ENCODE assay signal across 1 cellular context in genomic region chrY:2841471-2841893, GRCh38.
TF ChIP-seq lines count a peak whose summit lies in the region.

Gene RPS4Y1, plus strand, starts transcription at chrY:2841602. Its CDS starts 23 bp downstream, at chrY:2841625.

TF ChIP-seq in H1, 55 proteins besides CTCF, POLR2A, EP300 and RAD21 (continued from another document):
- TF ChIP-seq, protein P1, sequence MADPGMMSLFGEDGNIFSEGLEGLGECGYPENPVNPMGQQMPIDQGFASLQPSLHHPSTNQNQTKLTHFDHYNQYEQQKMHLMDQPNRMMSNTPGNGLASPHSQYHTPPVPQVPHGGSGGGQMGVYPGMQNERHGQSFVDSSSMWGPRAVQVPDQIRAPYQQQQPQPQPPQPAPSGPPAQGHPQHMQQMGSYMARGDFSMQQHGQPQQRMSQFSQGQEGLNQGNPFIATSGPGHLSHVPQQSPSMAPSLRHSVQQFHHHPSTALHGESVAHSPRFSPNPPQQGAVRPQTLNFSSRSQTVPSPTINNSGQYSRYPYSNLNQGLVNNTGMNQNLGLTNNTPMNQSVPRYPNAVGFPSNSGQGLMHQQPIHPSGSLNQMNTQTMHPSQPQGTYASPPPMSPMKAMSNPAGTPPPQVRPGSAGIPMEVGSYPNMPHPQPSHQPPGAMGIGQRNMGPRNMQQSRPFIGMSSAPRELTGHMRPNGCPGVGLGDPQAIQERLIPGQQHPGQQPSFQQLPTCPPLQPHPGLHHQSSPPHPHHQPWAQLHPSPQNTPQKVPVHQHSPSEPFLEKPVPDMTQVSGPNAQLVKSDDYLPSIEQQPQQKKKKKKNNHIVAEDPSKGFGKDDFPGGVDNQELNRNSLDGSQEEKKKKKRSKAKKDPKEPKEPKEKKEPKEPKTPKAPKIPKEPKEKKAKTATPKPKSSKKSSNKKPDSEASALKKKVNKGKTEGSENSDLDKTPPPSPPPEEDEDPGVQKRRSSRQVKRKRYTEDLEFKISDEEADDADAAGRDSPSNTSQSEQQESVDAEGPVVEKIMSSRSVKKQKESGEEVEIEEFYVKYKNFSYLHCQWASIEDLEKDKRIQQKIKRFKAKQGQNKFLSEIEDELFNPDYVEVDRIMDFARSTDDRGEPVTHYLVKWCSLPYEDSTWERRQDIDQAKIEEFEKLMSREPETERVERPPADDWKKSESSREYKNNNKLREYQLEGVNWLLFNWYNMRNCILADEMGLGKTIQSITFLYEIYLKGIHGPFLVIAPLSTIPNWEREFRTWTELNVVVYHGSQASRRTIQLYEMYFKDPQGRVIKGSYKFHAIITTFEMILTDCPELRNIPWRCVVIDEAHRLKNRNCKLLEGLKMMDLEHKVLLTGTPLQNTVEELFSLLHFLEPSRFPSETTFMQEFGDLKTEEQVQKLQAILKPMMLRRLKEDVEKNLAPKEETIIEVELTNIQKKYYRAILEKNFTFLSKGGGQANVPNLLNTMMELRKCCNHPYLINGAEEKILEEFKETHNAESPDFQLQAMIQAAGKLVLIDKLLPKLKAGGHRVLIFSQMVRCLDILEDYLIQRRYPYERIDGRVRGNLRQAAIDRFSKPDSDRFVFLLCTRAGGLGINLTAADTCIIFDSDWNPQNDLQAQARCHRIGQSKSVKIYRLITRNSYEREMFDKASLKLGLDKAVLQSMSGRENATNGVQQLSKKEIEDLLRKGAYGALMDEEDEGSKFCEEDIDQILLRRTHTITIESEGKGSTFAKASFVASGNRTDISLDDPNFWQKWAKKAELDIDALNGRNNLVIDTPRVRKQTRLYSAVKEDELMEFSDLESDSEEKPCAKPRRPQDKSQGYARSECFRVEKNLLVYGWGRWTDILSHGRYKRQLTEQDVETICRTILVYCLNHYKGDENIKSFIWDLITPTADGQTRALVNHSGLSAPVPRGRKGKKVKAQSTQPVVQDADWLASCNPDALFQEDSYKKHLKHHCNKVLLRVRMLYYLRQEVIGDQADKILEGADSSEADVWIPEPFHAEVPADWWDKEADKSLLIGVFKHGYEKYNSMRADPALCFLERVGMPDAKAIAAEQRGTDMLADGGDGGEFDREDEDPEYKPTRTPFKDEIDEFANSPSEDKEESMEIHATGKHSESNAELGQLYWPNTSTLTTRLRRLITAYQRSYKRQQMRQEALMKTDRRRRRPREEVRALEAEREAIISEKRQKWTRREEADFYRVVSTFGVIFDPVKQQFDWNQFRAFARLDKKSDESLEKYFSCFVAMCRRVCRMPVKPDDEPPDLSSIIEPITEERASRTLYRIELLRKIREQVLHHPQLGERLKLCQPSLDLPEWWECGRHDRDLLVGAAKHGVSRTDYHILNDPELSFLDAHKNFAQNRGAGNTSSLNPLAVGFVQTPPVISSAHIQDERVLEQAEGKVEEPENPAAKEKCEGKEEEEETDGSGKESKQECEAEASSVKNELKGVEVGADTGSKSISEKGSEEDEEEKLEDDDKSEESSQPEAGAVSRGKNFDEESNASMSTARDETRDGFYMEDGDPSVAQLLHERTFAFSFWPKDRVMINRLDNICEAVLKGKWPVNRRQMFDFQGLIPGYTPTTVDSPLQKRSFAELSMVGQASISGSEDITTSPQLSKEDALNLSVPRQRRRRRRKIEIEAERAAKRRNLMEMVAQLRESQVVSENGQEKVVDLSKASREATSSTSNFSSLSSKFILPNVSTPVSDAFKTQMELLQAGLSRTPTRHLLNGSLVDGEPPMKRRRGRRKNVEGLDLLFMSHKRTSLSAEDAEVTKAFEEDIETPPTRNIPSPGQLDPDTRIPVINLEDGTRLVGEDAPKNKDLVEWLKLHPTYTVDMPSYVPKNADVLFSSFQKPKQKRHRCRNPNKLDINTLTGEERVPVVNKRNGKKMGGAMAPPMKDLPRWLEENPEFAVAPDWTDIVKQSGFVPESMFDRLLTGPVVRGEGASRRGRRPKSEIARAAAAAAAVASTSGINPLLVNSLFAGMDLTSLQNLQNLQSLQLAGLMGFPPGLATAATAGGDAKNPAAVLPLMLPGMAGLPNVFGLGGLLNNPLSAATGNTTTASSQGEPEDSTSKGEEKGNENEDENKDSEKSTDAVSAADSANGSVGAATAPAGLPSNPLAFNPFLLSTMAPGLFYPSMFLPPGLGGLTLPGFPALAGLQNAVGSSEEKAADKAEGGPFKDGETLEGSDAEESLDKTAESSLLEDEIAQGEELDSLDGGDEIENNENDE (IDR thresholded peaks at IDR 0.05; ENCODE audit: insufficient replicate concordance, low read length): no peak
- TF ChIP-seq YY1 (IDR thresholded peaks at IDR 0.05; ENCODE audit: low read depth, low read length): peak; percentile 30; the same call in 1 of the 2 replicates
- TF ChIP-seq TAF7 (optimal IDR thresholded peaks at IDR 0.05; ENCODE audit: borderline replicate concordance, low read depth, low read length): peak; percentile 91
- TF ChIP-seq BRCA1 (IDR thresholded peaks at IDR 0.05; ENCODE audit: low read depth, low read length): no peak
- no peak for TF ChIP-seq TEAD4 (IDR thresholded peaks at IDR 0.05; ENCODE audit: low read depth, low read length)
- TF ChIP-seq TBP (IDR thresholded peaks at IDR 0.05; ENCODE audit: low read depth, low read length): peak; percentile 93
- TF ChIP-seq RFX5 (IDR thresholded peaks at IDR 0.05; ENCODE audit: borderline replicate concordance, low read depth, low read length): no peak
- no peak for TF ChIP-seq HDAC6 (IDR thresholded peaks at IDR 0.05; ENCODE audit: low read depth, low read length)
- peak; percentile 95 for TF ChIP-seq GABPA (IDR thresholded peaks at IDR 0.05; ENCODE audit: borderline replicate concordance, insufficient read depth, low read length)
- TF ChIP-seq TCF12 (IDR thresholded peaks at IDR 0.05; ENCODE audit: low read depth, low read length): no peak
- TF ChIP-seq CHD2 (IDR thresholded peaks at IDR 0.05; ENCODE audit: low read length): no peak
- no peak for TF ChIP-seq EGR1 (IDR thresholded peaks at IDR 0.05; ENCODE audit: borderline replicate concordance, low read depth, low read length)
- no peak for TF ChIP-seq HDAC2 (IDR thresholded peaks at IDR 0.05; ENCODE audit: borderline replicate concordance in 1 of 2, low read depth in 2 of 2, low read length in 2 of 2)
- TF ChIP-seq KDM4A (IDR thresholded peaks at IDR 0.05; ENCODE audit: low read depth, low read length, severe bottlenecking): no peak
- peak; percentile 52; the same call in 1 of the 2 replicates for TF ChIP-seq SP1 (IDR thresholded peaks at IDR 0.05; ENCODE audit: low read depth, low read length)
- TF ChIP-seq POU5F1 (IDR thresholded peaks at IDR 0.05; ENCODE audit: low read depth, low read length): no peak
- peak; percentile 61; the same call in 1 of the 2 replicates for TF ChIP-seq GTF2F1 (IDR thresholded peaks at IDR 0.05; ENCODE audit: borderline replicate concordance, low read depth, low read length)
- no peak for TF ChIP-seq RBBP5 (IDR thresholded peaks at IDR 0.05; ENCODE audit: borderline replicate concordance, low read depth, low read length)
- TF ChIP-seq RNF2 (IDR thresholded peaks at IDR 0.05; ENCODE audit: borderline replicate concordance, low read depth, low read length, missing control alignments, poor library complexity, severe bottlenecking): no peak
- no peak for TF ChIP-seq JUN (IDR thresholded peaks at IDR 0.05; ENCODE audit: low read depth, low read length)
- no peak for TF ChIP-seq CREB1 (IDR thresholded peaks at IDR 0.05)
- peak; percentile 85 for TF ChIP-seq POLR2AphosphoS5 (IDR thresholded peaks at IDR 0.05; ENCODE audit: low read depth, low read length)
- TF ChIP-seq CHD1 (IDR thresholded peaks at IDR 0.05; ENCODE audit: low read depth, low read length): no peak
- no peak for TF ChIP-seq BACH1 (IDR thresholded peaks at IDR 0.05; ENCODE audit: low read length)
- no peak for TF ChIP-seq RXRA (IDR thresholded peaks at IDR 0.05; ENCODE audit: insufficient read depth, low read depth, low read length)
- TF ChIP-seq ATF3 (IDR thresholded peaks at IDR 0.05; ENCODE audit: insufficient read depth, low read depth, low read length): no peak
- no peak for TF ChIP-seq SP4 (IDR thresholded peaks at IDR 0.05; ENCODE audit: low read length)
- TF ChIP-seq TAF1 (IDR thresholded peaks at IDR 0.05; ENCODE audit: low read depth, low read length): peak; percentile 96
- TF ChIP-seq NRF1 (IDR thresholded peaks at IDR 0.05; ENCODE audit: low read depth, low read length): no peak
